In genomic region chr12:188910-189621, GRCh38 we compare ENCODE assay signal across 1 cellular context.
TF ChIP-seq lines count a peak whose summit lies in the region.

No MANE protein-coding gene starts in this region.

TF ChIP-seq in K562, 482 proteins besides CTCF, POLR2A, EP300 and RAD21 (continued from another document and continues in another):
- no peak for TF ChIP-seq TOE1 (IDR thresholded peaks at IDR 0.05; ENCODE audit: borderline replicate concordance)
- TF ChIP-seq TOE1 (CRISPR knock-in tag; IDR thresholded peaks at IDR 0.05; ENCODE audit: borderline replicate concordance, low read depth), result no peak
- TF ChIP-seq, protein P1, sequence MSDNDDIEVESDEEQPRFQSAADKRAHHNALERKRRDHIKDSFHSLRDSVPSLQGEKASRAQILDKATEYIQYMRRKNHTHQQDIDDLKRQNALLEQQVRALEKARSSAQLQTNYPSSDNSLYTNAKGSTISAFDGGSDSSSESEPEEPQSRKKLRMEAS (CRISPR knock-in tag; IDR thresholded peaks at IDR 0.05), result peak; percentile 28; the same call in 1 of the 2 replicates
- no peak for TF ChIP-seq MYBL2 (IDR thresholded peaks at IDR 0.05; ENCODE audit: low read depth)
- TF ChIP-seq MYBL2 (CRISPR knock-in tag; IDR thresholded peaks at IDR 0.05; ENCODE audit: borderline replicate concordance), result no peak
- no peak for TF ChIP-seq GMEB1 (CRISPR knock-in tag; IDR thresholded peaks at IDR 0.05)
- no peak for TF ChIP-seq MEF2D (tag; conservative IDR thresholded peaks at IDR 0.05; ENCODE audit: low read depth)
- TF ChIP-seq TBL1XR1 (IDR thresholded peaks at IDR 0.05; ENCODE audit: low read length in 2 of 2), result no peak
- no peak for TF ChIP-seq HMG20A (CRISPR knock-in tag; conservative IDR thresholded peaks at IDR 0.05)
- TF ChIP-seq NCOA6 (IDR thresholded peaks at IDR 0.05), result no peak
- TF ChIP-seq CBX2 (IDR thresholded peaks at IDR 0.05; ENCODE audit: insufficient read depth, low read length, poor library complexity, severe bottlenecking), result no peak
- TF ChIP-seq MCM3 (IDR thresholded peaks at IDR 0.05), result no peak
- no peak for TF ChIP-seq COPS2 (conservative IDR thresholded peaks at IDR 0.05)
- no peak for TF ChIP-seq JUN (IDR thresholded peaks at IDR 0.05; ENCODE audit: borderline replicate concordance, low read depth, low read length)
- TF ChIP-seq JUN (CRISPR knock-in tag; IDR thresholded peaks at IDR 0.05; ENCODE audit: borderline replicate concordance), result no peak
- TF ChIP-seq HCFC1 (IDR thresholded peaks at IDR 0.05; ENCODE audit: low read depth, low read length), result peak; percentile 27; the same call in 1 of the 2 replicates
- TF ChIP-seq ZNF212 (CRISPR knock-in tag; IDR thresholded peaks at IDR 0.05), result no peak
- no peak for TF ChIP-seq RBM14 (IDR thresholded peaks at IDR 0.05; ENCODE audit: borderline replicate concordance, insufficient read depth, low read depth, low read length)
- TF ChIP-seq ZNF785 (CRISPR knock-in tag; IDR thresholded peaks at IDR 0.05), result no peak
- no peak for TF ChIP-seq ZNF444 (CRISPR knock-in tag; IDR thresholded peaks at IDR 0.05)
- TF ChIP-seq ETS2 (tag; IDR thresholded peaks at IDR 0.05; ENCODE audit: borderline replicate concordance, poor library complexity, severe bottlenecking), result no peak
- no peak for TF ChIP-seq TARDBP (IDR thresholded peaks at IDR 0.05)
- no peak for TF ChIP-seq CC2D1A (IDR thresholded peaks at IDR 0.05)
- TF ChIP-seq CXXC5 (CRISPR knock-in tag; IDR thresholded peaks at IDR 0.05), result peak; percentile 51
- no peak for TF ChIP-seq YY1 (IDR thresholded peaks at IDR 0.05; ENCODE audit: borderline replicate concordance in 1 of 3, control insufficient read depth in 1 of 3, extremely low read depth in 1 of 3, insufficient read depth in 3 of 3, insufficient read length in 1 of 3, insufficient replicate concordance in 2 of 3, low read depth in 1 of 3, low read length in 2 of 3)
- no peak for TF ChIP-seq DEAF1 (CRISPR knock-in tag; IDR thresholded peaks at IDR 0.05)
- no peak for TF ChIP-seq CBX8 (IDR thresholded peaks at IDR 0.05; ENCODE audit: borderline replicate concordance, extremely low read depth, low read depth, low read length, poor library complexity, severe bottlenecking)
- no peak for TF ChIP-seq ZSCAN32 (CRISPR knock-in tag; IDR thresholded peaks at IDR 0.05)
- no peak for TF ChIP-seq BCL6 (CRISPR knock-in tag; IDR thresholded peaks at IDR 0.05)
- TF ChIP-seq MED1 (CRISPR knock-in tag; IDR thresholded peaks at IDR 0.05; ENCODE audit: borderline replicate concordance), result no peak
- TF ChIP-seq SIN3A (IDR thresholded peaks at IDR 0.05; ENCODE audit: borderline replicate concordance in 2 of 2, control insufficient read depth in 1 of 2, low read depth in 2 of 2, low read length in 2 of 2), result no peak
- no peak for TF ChIP-seq CBFA2T2 (conservative IDR thresholded peaks at IDR 0.05)
- TF ChIP-seq ZNF146 (CRISPR knock-in tag; IDR thresholded peaks at IDR 0.05; ENCODE audit: unreplicated experiment), result no peak
- TF ChIP-seq KLF13 (tag; IDR thresholded peaks at IDR 0.05; ENCODE audit: borderline replicate concordance, low read depth), result no peak
- no peak for TF ChIP-seq BRF1 (IDR thresholded peaks at IDR 0.05; ENCODE audit: borderline replicate concordance, extremely low read depth, insufficient read length)
- TF ChIP-seq DMBX1 (CRISPR knock-in tag; IDR thresholded peaks at IDR 0.05; ENCODE audit: borderline replicate concordance), result no peak
- TF ChIP-seq ZNF384 (IDR thresholded peaks at IDR 0.05; ENCODE audit: low read depth, low read length), result no peak
- TF ChIP-seq NRF1 (conservative IDR thresholded peaks at IDR 0.05 in 1 of 2, IDR thresholded peaks at IDR 0.05 in 1 of 2), result peak in 1 of 2 experiments; percentile 38; a peak in 2 of 4 replicates
- no peak for TF ChIP-seq CREM (IDR thresholded peaks at IDR 0.05; ENCODE audit: low read depth)
- no peak for TF ChIP-seq NCOA4 (IDR thresholded peaks at IDR 0.05; ENCODE audit: partially characterized antibody)
- no peak for TF ChIP-seq E2F5 (CRISPR knock-in tag; IDR thresholded peaks at IDR 0.05)
- TF ChIP-seq, protein P2, sequence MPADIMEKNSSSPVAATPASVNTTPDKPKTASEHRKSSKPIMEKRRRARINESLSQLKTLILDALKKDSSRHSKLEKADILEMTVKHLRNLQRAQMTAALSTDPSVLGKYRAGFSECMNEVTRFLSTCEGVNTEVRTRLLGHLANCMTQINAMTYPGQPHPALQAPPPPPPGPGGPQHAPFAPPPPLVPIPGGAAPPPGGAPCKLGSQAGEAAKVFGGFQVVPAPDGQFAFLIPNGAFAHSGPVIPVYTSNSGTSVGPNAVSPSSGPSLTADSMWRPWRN (IDR thresholded peaks at IDR 0.05; ENCODE audit: low read depth), result no peak
- TF ChIP-seq ZNF263 (CRISPR knock-in tag; IDR thresholded peaks at IDR 0.05; ENCODE audit: borderline replicate concordance), result no peak
- TF ChIP-seq, protein P3, sequence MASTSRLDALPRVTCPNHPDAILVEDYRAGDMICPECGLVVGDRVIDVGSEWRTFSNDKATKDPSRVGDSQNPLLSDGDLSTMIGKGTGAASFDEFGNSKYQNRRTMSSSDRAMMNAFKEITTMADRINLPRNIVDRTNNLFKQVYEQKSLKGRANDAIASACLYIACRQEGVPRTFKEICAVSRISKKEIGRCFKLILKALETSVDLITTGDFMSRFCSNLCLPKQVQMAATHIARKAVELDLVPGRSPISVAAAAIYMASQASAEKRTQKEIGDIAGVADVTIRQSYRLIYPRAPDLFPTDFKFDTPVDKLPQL (IDR thresholded peaks at IDR 0.05; ENCODE audit: extremely low read depth, insufficient read length), result no peak
- TF ChIP-seq ZNF395 (CRISPR knock-in tag; IDR thresholded peaks at IDR 0.05), result no peak
- TF ChIP-seq ZBTB7A (IDR thresholded peaks at IDR 0.05; ENCODE audit: borderline replicate concordance, control insufficient read depth, low read depth, low read length), result peak; percentile 42; the same call in 1 of the 2 replicates
- TF ChIP-seq, protein P4, sequence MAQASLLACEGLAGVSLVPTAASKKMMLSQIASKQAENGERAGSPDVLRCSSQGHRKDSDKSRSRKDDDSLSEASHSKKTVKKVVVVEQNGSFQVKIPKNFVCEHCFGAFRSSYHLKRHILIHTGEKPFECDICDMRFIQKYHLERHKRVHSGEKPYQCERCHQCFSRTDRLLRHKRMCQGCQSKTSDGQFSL (CRISPR knock-in tag; IDR thresholded peaks at IDR 0.05), result peak; percentile 69; the same call in 1 of the 2 replicates
- TF ChIP-seq, protein P4 (tag; IDR thresholded peaks at IDR 0.05), result no peak
- no peak for TF ChIP-seq ZKSCAN3 (CRISPR knock-in tag; IDR thresholded peaks at IDR 0.05)
- TF ChIP-seq HMG20B (CRISPR knock-in tag; IDR thresholded peaks at IDR 0.05), result no peak
- no peak for TF ChIP-seq SIX5 (IDR thresholded peaks at IDR 0.05; ENCODE audit: borderline replicate concordance in 1 of 2, insufficient read depth in 1 of 2, low read depth in 1 of 2, low read length in 2 of 2)
- no peak for TF ChIP-seq TRIM28 (IDR thresholded peaks at IDR 0.05)
- TF ChIP-seq CTBP1 (IDR thresholded peaks at IDR 0.05; ENCODE audit: borderline replicate concordance), result peak; percentile 23; the same call in 1 of the 2 replicates
- TF ChIP-seq ETS1 (conservative IDR thresholded peaks at IDR 0.05; ENCODE audit: control insufficient read depth, low read depth, low read length), result 0 out of 2 replicates have a peak, but pooled peaks have one; percentile 40
- TF ChIP-seq GATAD2B (IDR thresholded peaks at IDR 0.05; ENCODE audit: borderline replicate concordance), result no peak
- TF ChIP-seq ZNF511 (CRISPR knock-in tag; IDR thresholded peaks at IDR 0.05), result no peak
- TF ChIP-seq NR0B1 (IDR thresholded peaks at IDR 0.05; ENCODE audit: partially characterized antibody), result no peak
- TF ChIP-seq E2F4 (CRISPR knock-in tag; IDR thresholded peaks at IDR 0.05; ENCODE audit: low read depth), result no peak
- no peak for TF ChIP-seq ARHGAP35 (IDR thresholded peaks at IDR 0.05; ENCODE audit: partially characterized antibody)
- TF ChIP-seq MTA1 (IDR thresholded peaks at IDR 0.05; ENCODE audit: borderline replicate concordance), result no peak
